In genomic region chrX:54715621-54716020, GRCh38 we compare ENCODE assay signal across 22 cellular contexts.
DNase-seq lines count a peak whose midpoint lies in the region; ATAC-seq and TF ChIP-seq lines count a peak whose summit lies in the region.
"Had no signal": no experiment of that assay in that cellular context is flagged by ENCODE, and none has a peak within 500 bp of the region (broad histone marks: within the 10 kb centered on the region; RNA-seq: fewer than 3 reads in every experiment).

No MANE protein-coding gene starts in this region.

- H3K27me3 Mint-ChIP-seq in progenitor cell of endocrine pancreas = no peaks in the 10 kb centered on the region
- H3K27me3 Mint-ChIP-seq: CD4-positive, alpha-beta T cell had no signal

- in situ Hi-C loops in HAP-1 (cut with MboI; ENCODE audit: low sequenced_read_pairs) = no loop called here

- H3K9me3 ChIP-seq in HAP-1 = no peaks in the 10 kb centered on the region
- H3K9me3 ChIP-seq: A549 had no signal

- H3K9me3 Mint-ChIP-seq in progenitor cell of endocrine pancreas (ENCODE audit: low read depth) = peaks cover 17% of the 10 kb centered on the region
- H3K9me3 Mint-ChIP-seq: CD4-positive, alpha-beta T cell had no signal

- no peaks in the 10 kb centered on the region for H3K36me3 Mint-ChIP-seq in progenitor cell of endocrine pancreas (ENCODE audit: insufficient read depth)

- DNase-seq in HPDE6-E6E7 (ENCODE audit: extremely low spot score) (peak; percentile 28), SW480 (ENCODE audit: low spot score) (peak; percentile 41), progenitor cell of endocrine pancreas (ENCODE audit: low spot score, unreplicated experiment) (no peak), ecto neural progenitor cell (ENCODE audit: low spot score) (no peak), HAP-1 (ENCODE audit: low spot score in 2 of 2) (no peak)
- DNase-seq: AML-193; CD4-positive, alpha-beta T cell; GM23248; H7; NCI-H1092; NCI-H146; NCI-H1930; NCI-H2107; NCI-H524 treated with DMSO at 0.1 percent for 48 hours; NCI-H82; NK-92 treated with Interleukin-12 subunit alpha and Interleukin-12 subunit beta, amount 100 ng/mL, for 24 hours; PC-9; SHP77 had no signal

- H3K4me1 ChIP-seq in HAP-1 = no peaks in the 10 kb centered on the region
- H3K4me1 ChIP-seq: A549; BLaER1 treated with 17β-estradiol and CSF1 and Interleukin-3, amounts not matched to agents 10 nM and 100 nM had no signal

- H3K27ac Mint-ChIP-seq in progenitor cell of endocrine pancreas = peak overlapping the region; percentile 22
- H3K27ac Mint-ChIP-seq: CD4-positive, alpha-beta T cell had no signal

- H3K4me3 ChIP-seq in HAP-1 = no peak overlapping the region
- H3K4me3 ChIP-seq: A549; BLaER1 treated with 17β-estradiol and CSF1 and Interleukin-3, amounts not matched to agents 10 nM and 100 nM; GM23248; PC-9 had no signal

- ATAC-seq in esophagus mucosa (peak; percentile 89), GM18519 (IDR thresholded peaks at IDR 0.05; ENCODE audit: low FRiP score, unreplicated experiment) (no peak)
- ATAC-seq: A549 had no signal

- no peak overlapping the region for H3K4me3 Mint-ChIP-seq in progenitor cell of endocrine pancreas (ENCODE audit: low read depth)
- H3K4me3 Mint-ChIP-seq: CD4-positive, alpha-beta T cell had no signal

- H3K36me3 ChIP-seq in HAP-1 (replicated peaks) = no peaks in the 10 kb centered on the region
- H3K36me3 ChIP-seq: BLaER1 treated with 17β-estradiol and CSF1 and Interleukin-3, amounts not matched to agents 10 nM and 100 nM had no signal

- H3K4me1 Mint-ChIP-seq in progenitor cell of endocrine pancreas (ENCODE audit: low read depth) = peaks cover 7% of the 10 kb centered on the region

- H3K27me3 ChIP-seq in HAP-1 (ENCODE audit: low read depth) = no peaks in the 10 kb centered on the region; the same call in 1 of the 2 replicates

- TF ChIP-seq CTCF in progenitor cell of endocrine pancreas (IDR thresholded peaks at IDR 0.05; ENCODE audit: unreplicated experiment) = no peak

Comparison
In these comparisons a context has a peak if more than half of its experiments do, and no peak if none do; other contexts are left out.
1. DNase-seq: peak in HPDE6-E6E7 (single experiment) and SW480 (single experiment); none in progenitor cell of endocrine pancreas (single experiment), ecto neural progenitor cell (single experiment) and HAP-1 (0 of 2).